31 cellular contexts compared by ENCODE assay signal in the genomic region with DNA sequence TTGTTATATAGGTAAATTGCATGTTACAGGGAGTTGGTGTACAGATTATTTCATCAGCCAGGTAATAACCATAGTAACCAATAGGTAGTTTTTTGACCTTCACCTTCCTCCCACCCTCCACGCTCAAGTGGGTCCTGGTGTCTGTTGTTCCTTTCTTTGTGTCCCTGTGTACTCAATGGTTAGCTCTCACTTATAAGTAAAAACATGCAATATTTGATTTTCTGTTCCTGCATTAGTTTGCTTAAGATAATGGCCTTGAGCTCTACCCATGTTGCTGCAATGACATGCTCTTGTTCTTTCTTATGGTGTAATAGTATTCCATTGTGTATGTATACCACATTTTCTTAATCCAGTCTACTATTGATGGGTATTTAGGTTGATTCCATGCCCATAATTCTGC.
"Had no signal": no experiment of that assay in that cellular context is flagged by ENCODE, and none has a peak within 500 bp of the region (broad histone marks: within the 10 kb centered on the region; RNA-seq: fewer than 3 reads in every experiment).

No MANE protein-coding gene starts in this region.

- H3K9me3 ChIP-seq: neutrophil, pancreas, testis had no signal

- H3K36me3 ChIP-seq: neutrophil, pancreas, spleen, suprapubic skin, tibial artery, transverse colon, upper lobe of right lung, uterus had no signal

- H3K4me1 ChIP-seq: pancreas, psoas muscle, spleen, suprapubic skin, testis, tibial artery, transverse colon, upper lobe of right lung, uterus had no signal

- DNase-seq: naive thymus-derived CD8-positive, alpha-beta T cell; nephron progenitor cell; nucleus accumbens; pancreas; psoas muscle; right cardiac atrium; spleen; stimulated activated CD4-positive, alpha-beta T cell treated with anti-CD3 and anti-CD28 coated beads, Interleukin-12 subunit alpha, Interleukin-12 subunit beta, amount 100 ng/mL, for 4 hours; stimulated activated CD4-positive, alpha-beta T cell treated with anti-CD3 and anti-CD28 coated beads, Interleukin-1b, Interleukin-23, amount 100 ng/mL, for 48 hours; stimulated activated CD4-positive, alpha-beta T cell treated with anti-CD3 and anti-CD28 coated beads, Interleukin-4, amount 100 ng/mL, for 1 hour; stimulated activated CD4-positive, alpha-beta T cell treated with anti-CD3 and anti-CD28 coated beads, Interleukin-4, amount 100 ng/mL, for 4 hours; stimulated activated CD8-positive, alpha-beta memory T cell treated with anti-CD3 and anti-CD28 coated beads, Interleukin-4, amount 100 ng/mL, for 48 hours; stimulated activated naive CD4-positive, alpha-beta T cell; stimulated activated naive CD8-positive, alpha-beta T cell treated with anti-CD3 and anti-CD28 coated beads, Interleukin-15, amount 100 ng/mL, for 72 hours; stimulated activated naive CD8-positive, alpha-beta T cell treated with anti-CD3 and anti-CD28 coated beads, Interleukin-15, Interleukin-2, amounts not matched to agents 100 U/mL and 50 U/mL, for 24 hours; substantia nigra; testis; tibial artery; transverse colon; upper lobe of right lung; uterus had no signal

- H3K4me2 ChIP-seq: smooth muscle cell had no signal

- H3K4me3 ChIP-seq: pancreas, psoas muscle, skin epidermis, smooth muscle cell, spleen, suprapubic skin, testis, tibial artery, transverse colon, upper lobe of right lung, uterus had no signal

- H3K27me3 ChIP-seq: neutrophil, pancreas, spleen, suprapubic skin, testis, tibial artery, transverse colon, upper lobe of right lung, uterus had no signal

- H3K4me1 Mint-ChIP-seq: nephron progenitor cell; neural crest cell; stimulated activated naive CD8-positive, alpha-beta T cell treated with anti-CD3 and anti-CD28 coated beads, Interleukin-15, amount 100 ng/mL, for 72 hours had no signal

- ATAC-seq: naive thymus-derived CD8-positive, alpha-beta T cell; natural killer cell treated with Interleukin-12 subunit alpha and Interleukin-12 subunit beta and Interleukin-15 and Interleukin-18, amount 100 ng/mL, for 72 hours; pancreas; psoas muscle; right cardiac atrium; sciatic nerve; stimulated activated memory B cell treated with anti-CD40 and anti-IgM and Interleukin-4, amounts not matched to agents 10 μg/mL and 1 μg/mL and 100 μg/mL, for 72 hours; stimulated activated naive CD8-positive, alpha-beta T cell treated with anti-CD3 and anti-CD28 coated beads, Interleukin-15, amount 100 ng/mL, for 72 hours; stimulated activated naive CD8-positive, alpha-beta T cell treated with anti-CD3 and anti-CD28 coated beads, Interleukin-15, Interleukin-2, amounts not matched to agents 100 U/mL and 50 U/mL, for 24 hours; upper lobe of right lung had no signal

- H3K27ac Mint-ChIP-seq: naive thymus-derived CD8-positive, alpha-beta T cell; natural killer cell treated with Interleukin-12 subunit alpha and Interleukin-12 subunit beta and Interleukin-15 and Interleukin-18, amount 100 ng/mL, for 72 hours; nephron progenitor cell; progenitor cell of endocrine pancreas; stimulated activated memory B cell treated with anti-CD40 and anti-IgM and Interleukin-4, amounts not matched to agents 10 μg/mL and 1 μg/mL and 100 μg/mL, for 72 hours; stimulated activated naive CD8-positive, alpha-beta T cell treated with anti-CD3 and anti-CD28 coated beads, Interleukin-15, amount 100 ng/mL, for 72 hours; type B pancreatic cell had no signal

- H3K4me3 Mint-ChIP-seq: naive thymus-derived CD8-positive, alpha-beta T cell; natural killer cell treated with Interleukin-12 subunit alpha and Interleukin-12 subunit beta and Interleukin-15 and Interleukin-18, amount 100 ng/mL, for 72 hours; nephron progenitor cell; neural crest cell; stimulated activated memory B cell treated with anti-CD40 and anti-IgM and Interleukin-4, amounts not matched to agents 10 μg/mL and 1 μg/mL and 100 μg/mL, for 72 hours; stimulated activated naive CD8-positive, alpha-beta T cell treated with anti-CD3 and anti-CD28 coated beads, Interleukin-15, amount 100 ng/mL, for 72 hours; type B pancreatic cell had no signal

- H3K27me3 Mint-ChIP-seq: naive thymus-derived CD8-positive, alpha-beta T cell; natural killer cell treated with Interleukin-12 subunit alpha and Interleukin-12 subunit beta and Interleukin-15 and Interleukin-18, amount 100 ng/mL, for 72 hours; progenitor cell of endocrine pancreas; stimulated activated memory B cell treated with anti-CD40 and anti-IgM and Interleukin-4, amounts not matched to agents 10 μg/mL and 1 μg/mL and 100 μg/mL, for 72 hours; stimulated activated naive CD8-positive, alpha-beta T cell treated with anti-CD3 and anti-CD28 coated beads, Interleukin-15, amount 100 ng/mL, for 72 hours; type B pancreatic cell had no signal

- H3K27ac ChIP-seq: neutrophil, pancreas, psoas muscle, skin epidermis, spleen, suprapubic skin, testis, tibial artery, transverse colon, upper lobe of right lung, uterus had no signal

- FAIRE-seq: pancreas had no signal
